Comparison of ENCODE assay signal across 18 cellular contexts in genomic region chr1:25766721-25767436, GRCh38. TPM values are rescaled to one million over a fixed set of nuclear protein-coding genes. Genes with fewer than 3 reads are reported as not detected.
A peak's percentile ranks its signal among the peaks of the same experiment; 100 is the strongest.
DNase-seq lines count a peak whose midpoint lies in the region; ATAC-seq, FAIRE-seq and TF ChIP-seq lines count a peak whose summit lies in the region.
"Had no signal": no experiment of that assay in that cellular context is flagged by ENCODE, and none has a peak within 500 bp of the region (broad histone marks: within the 10 kb centered on the region; RNA-seq: fewer than 3 reads in every experiment).

No MANE protein-coding gene starts in this region.

- no peak for DNase-seq in activated naive CD4-positive, alpha-beta T cell treated with anti-CD3 and anti-CD28 coated beads, Interleukin-2, amount 50 U/mL, for 16 hours
- DNase-seq in NCI-H2196 (lab: John Stamatoyannopoulos, UW; ENCODE audit: unreplicated experiment) (peak; percentile 75), small intestine (peak; percentile 44), mucosa of descending colon (no peak)
- DNase-seq in activated CD4-positive, alpha-beta T cell treated with anti-CD3 and anti-CD28 coated beads for 4 hours, result no peak
- DNase-seq: ACHN; activated CD4-positive, alpha-beta T cell treated with anti-CD3 and anti-CD28 coated beads, Interleukin-2, amount 10 ng/mL, durations not matched to agents 7 days and 5 days; activated T-cell treated with anti-CD3 and anti-CD28 coated beads, Interleukin-2, amount 50 U/mL, for 48 hours; Calu3; colonic mucosa; NCI-H524; stimulated activated naive CD8-positive, alpha-beta T cell treated with anti-CD3 and anti-CD28 coated beads, Interleukin-15, Interleukin-2, amounts not matched to agents 100 U/mL and 50 U/mL, for 24 hours; T-helper 17 cell had no signal

- TF ChIP-seq CTCF in mucosa of descending colon (IDR thresholded peaks at IDR 0.05), result no peak

- H3K27me3 ChIP-seq in esophagus (ENCODE audit: control insufficient read depth in 1 of 2, insufficient read depth in 2 of 2, low read length in 2 of 2) (no peaks in the 10 kb centered on the region), small intestine (ENCODE audit: control insufficient read depth in 2 of 2, insufficient read depth in 2 of 2, low read length in 2 of 2) (no peaks in the 10 kb centered on the region)
- H3K27me3 ChIP-seq: colonic mucosa had no signal

- H3K4me1 Mint-ChIP-seq in activated naive CD4-positive, alpha-beta T cell treated with anti-CD3 and anti-CD28 coated beads, Interleukin-2, amount 50 U/mL, for 24 hours, result peaks cover 59% of the 10 kb centered on the region

- H3K27ac Mint-ChIP-seq in activated naive CD4-positive, alpha-beta T cell treated with anti-CD3 and anti-CD28 coated beads, Interleukin-2, amount 50 U/mL, for 24 hours, result peak overlapping the region; percentile 84
- H3K27ac Mint-ChIP-seq: activated CD4-positive, alpha-beta T cell treated with anti-CD3 and anti-CD28 coated beads, Interleukin-2, amount 10 ng/mL, durations not matched to agents 7 days and 5 days; T-helper 17 cell had no signal

- ATAC-seq in mucosa of descending colon (no peak), GM19328 (IDR thresholded peaks at IDR 0.05; ENCODE audit: unreplicated experiment) (no peak)
- ATAC-seq: stimulated activated naive CD8-positive, alpha-beta T cell treated with anti-CD3 and anti-CD28 coated beads, Interleukin-15, Interleukin-2, amounts not matched to agents 100 U/mL and 50 U/mL, for 24 hours; T-helper 17 cell had no signal

- no peaks in the 10 kb centered on the region for H3K9me3 Mint-ChIP-seq in activated naive CD4-positive, alpha-beta T cell treated with anti-CD3 and anti-CD28 coated beads, Interleukin-2, amount 50 U/mL, for 24 hours
- H3K9me3 Mint-ChIP-seq: activated CD4-positive, alpha-beta T cell treated with anti-CD3 and anti-CD28 coated beads, Interleukin-2, amount 10 ng/mL, durations not matched to agents 7 days and 5 days had no signal

- H3K27me3 Mint-ChIP-seq in activated naive CD4-positive, alpha-beta T cell treated with anti-CD3 and anti-CD28 coated beads, Interleukin-2, amount 50 U/mL, for 24 hours, result no peaks in the 10 kb centered on the region
- H3K27me3 Mint-ChIP-seq: T-helper 17 cell had no signal

- H3K4me3 ChIP-seq in esophagus (ENCODE audit: low read depth in 1 of 2, low read length in 2 of 2) (no peak overlapping the region), small intestine (ENCODE audit: low read depth in 1 of 2, low read length in 2 of 2) (no peak overlapping the region), mucosa of descending colon (no peak overlapping the region)
- H3K4me3 ChIP-seq: colonic mucosa, lung, smooth muscle cell had no signal

- FAIRE-seq in small intestine (lab: Jason Lieb, UNC), result no peak

- WGBS in esophagus, 2 donors, result 48 to 55% methylated on average over 13 of the region's 13 CpGs
- WGBS in small intestine, 3 donors, result 15 to 74% (median 34%) methylated on average over 13 of the region's 13 CpGs

- H3K27ac ChIP-seq in esophagus (ENCODE audit: low read depth in 2 of 2, low read length in 1 of 2) (peak overlapping the region; percentile 47 to 58), small intestine (ENCODE audit: low read depth in 1 of 2, low read length in 1 of 2) (no peak overlapping the region)
- H3K27ac ChIP-seq: colonic mucosa had no signal

- no peak overlapping the region for H3K4me3 Mint-ChIP-seq in activated naive CD4-positive, alpha-beta T cell treated with anti-CD3 and anti-CD28 coated beads, Interleukin-2, amount 50 U/mL, for 24 hours
- H3K4me3 Mint-ChIP-seq: activated CD4-positive, alpha-beta T cell treated with anti-CD3 and anti-CD28 coated beads, Interleukin-2, amount 10 ng/mL, durations not matched to agents 7 days and 5 days; T-helper 17 cell had no signal

- intact Hi-C loops in mucosa of descending colon (cut with DNase I, micrococcal nuclease), result no loop called here

- H3K4me1 ChIP-seq in esophagus (ENCODE audit: control insufficient read depth in 2 of 2, insufficient read depth in 2 of 2, low read length in 1 of 2), result peaks cover 3 to 11% of the 10 kb centered on the region in 2 donors
- H3K4me1 ChIP-seq in small intestine (ENCODE audit: control insufficient read depth in 2 of 2, insufficient read depth in 1 of 2, low read depth in 1 of 2, low read length in 1 of 2), result no peaks in the 10 kb centered on the region
- H3K4me1 ChIP-seq in mucosa of descending colon (ENCODE audit: low read depth), result peaks cover 8% of the 10 kb centered on the region

- peaks cover 4% of the 10 kb centered on the region for H3K36me3 Mint-ChIP-seq in activated naive CD4-positive, alpha-beta T cell treated with anti-CD3 and anti-CD28 coated beads, Interleukin-2, amount 50 U/mL, for 24 hours

- H3K9me3 ChIP-seq in esophagus (ENCODE audit: control insufficient read depth in 2 of 2, insufficient read depth in 1 of 2, low read depth in 1 of 2, low read length in 1 of 2) (peaks cover 0 to 2% of the 10 kb centered on the region in 2 donors), small intestine (ENCODE audit: control insufficient read depth, low read depth) (no peaks in the 10 kb centered on the region), mucosa of descending colon (no peaks in the 10 kb centered on the region)
- H3K9me3 ChIP-seq: colonic mucosa had no signal

- H3K36me3 ChIP-seq in esophagus (ENCODE audit: control insufficient read depth in 2 of 2, insufficient read depth in 2 of 2, low read length in 1 of 2), result peaks cover 0 to 4% of the 10 kb centered on the region in 2 donors
- H3K36me3 ChIP-seq in small intestine (ENCODE audit: control insufficient read depth in 2 of 2, insufficient read depth in 2 of 2, low read length in 2 of 2), result no peaks in the 10 kb centered on the region
- no peaks in the 10 kb centered on the region for H3K36me3 ChIP-seq in mucosa of descending colon (ENCODE audit: low read depth)
- H3K36me3 ChIP-seq: colonic mucosa had no signal

RNA-seq across cellular contexts. Expression of gene SELENON, which starts 33.1 kb away (rescaled TPM):
- 10 to 100 TPM; 19.2 to 21.4 TPM for polyA plus RNA-seq in esophagus
- polyA plus RNA-seq in small intestine, result 10 to 100 TPM in 1 of 3 donors, 1 to 10 TPM in 2; 4.7 to 39.2 (median 5.1) TPM
- total RNA-seq in mucosa of descending colon, result 10 to 100 TPM; 29.6 to 45.1 (median 35.9) TPM

RNA-seq across cellular contexts. Expression of gene MTFR1L, which starts 52.9 kb away (rescaled TPM):
- 10 to 100 TPM; 28.4 to 32.0 TPM for polyA plus RNA-seq in esophagus
- polyA plus RNA-seq in small intestine, result 100 to 1,000 TPM in 1 of 3 donors, 10 to 100 TPM in 2; 37.7 to 181 (median 96.2) TPM
- total RNA-seq in mucosa of descending colon, result 10 to 100 TPM; 46.2 to 94.3 (median 83.0) TPM

Comparison
In these comparisons a context has a peak if more than half of its experiments do, and no peak if none do; other contexts are left out.
1. DNase-seq: peak in NCI-H2196 (single experiment) and small intestine (single experiment); none in activated naive CD4-positive, alpha-beta T cell treated with anti-CD3 and anti-CD28 coated beads, Interleukin-2, amount 50 U/mL, for 16 hours (single experiment), mucosa of descending colon (0 of 3) and activated CD4-positive, alpha-beta T cell treated with anti-CD3 and anti-CD28 coated beads for 4 hours (0 of 2).
2. H3K27ac ChIP-seq: peak in esophagus (2 of 2); none in small intestine (0 of 2).